ENCODE assay signal across 14 cellular contexts in genomic region chr3:55607844-55608243, GRCh38.
DNase-seq lines count a peak whose midpoint lies in the region; ATAC-seq and TF ChIP-seq lines count a peak whose summit lies in the region.
"Had no signal": no experiment of that assay in that cellular context is flagged by ENCODE, and none has a peak within 500 bp of the region (broad histone marks: within the 10 kb centered on the region; RNA-seq: fewer than 3 reads in every experiment).

No MANE protein-coding gene starts in this region.

- H3F3A ChIP-seq in smooth muscle cell (ENCODE audit: low read depth): no peaks in the 10 kb centered on the region

- H3K9me3 ChIP-seq in smooth muscle cell (replicated peaks; ENCODE audit: low read depth): no peaks in the 10 kb centered on the region
- H3K9me3 ChIP-seq: A549 had no signal

- H3K9me3 Mint-ChIP-seq in stimulated activated naive CD8-positive, alpha-beta T cell treated with anti-CD3 and anti-CD28 coated beads, Interleukin-15, amount 100 ng/mL, for 72 hours: peaks cover 0 to 7% of the 10 kb centered on the region in 2 donors
- H3K9me3 Mint-ChIP-seq: endodermal cell had no signal

- no peaks in the 10 kb centered on the region for H3K36me3 ChIP-seq in smooth muscle cell (ENCODE audit: low read depth)

- H3K27ac Mint-ChIP-seq in stimulated activated naive CD8-positive, alpha-beta T cell treated with anti-CD3 and anti-CD28 coated beads, Interleukin-15, amount 100 ng/mL, for 72 hours: peak overlapping the region; percentile 61 to 93
- H3K27ac Mint-ChIP-seq: naive thymus-derived CD4-positive, alpha-beta T cell; stimulated activated naive B cell treated with anti-CD40 and anti-IgM and Interleukin-4, amounts not matched to agents 10 μg/mL and 1 μg/mL and 100 μg/mL, for 72 hours had no signal

- H3K27ac ChIP-seq in smooth muscle cell (ENCODE audit: low read depth): peak overlapping the region; percentile 13
- H3K27ac ChIP-seq: A549 had no signal

- TF ChIP-seq CTCF in smooth muscle cell (IDR thresholded peaks at IDR 0.05; ENCODE audit: borderline replicate concordance, insufficient read depth, poor library complexity, severe bottlenecking): no peak

- H3K79me2 ChIP-seq in smooth muscle cell (ENCODE audit: low read depth): no peaks in the 10 kb centered on the region

- no peak overlapping the region for H3K9ac ChIP-seq in smooth muscle cell (ENCODE audit: low read depth)

- H3K27me3 Mint-ChIP-seq in stimulated activated naive CD8-positive, alpha-beta T cell treated with anti-CD3 and anti-CD28 coated beads, Interleukin-15, amount 100 ng/mL, for 72 hours: peaks cover 18% of the 10 kb centered on the region
- H3K27me3 Mint-ChIP-seq: stimulated activated naive B cell treated with anti-CD40 and anti-IgM and Interleukin-4, amounts not matched to agents 10 μg/mL and 1 μg/mL and 100 μg/mL, for 72 hours had no signal

- H2AFZ ChIP-seq in smooth muscle cell (ENCODE audit: low read depth): peak overlapping the region; percentile 25

- peaks cover 21% of the 10 kb centered on the region for H3K4me1 Mint-ChIP-seq in stimulated activated naive CD8-positive, alpha-beta T cell treated with anti-CD3 and anti-CD28 coated beads, Interleukin-15, amount 100 ng/mL, for 72 hours
- H3K4me1 Mint-ChIP-seq: stimulated activated naive B cell treated with anti-CD40 and anti-IgM and Interleukin-4, amounts not matched to agents 10 μg/mL and 1 μg/mL and 100 μg/mL, for 72 hours had no signal

- H4K20me1 ChIP-seq in smooth muscle cell (ENCODE audit: low read depth): no peaks in the 10 kb centered on the region

- H3K4me3 ChIP-seq in smooth muscle cell: no peak overlapping the region
- H3K4me3 ChIP-seq: A549 had no signal

- peaks cover 9% of the 10 kb centered on the region for H3K4me1 ChIP-seq in smooth muscle cell (ENCODE audit: low read depth)
- H3K4me1 ChIP-seq: A549 had no signal

- H3K4me3 Mint-ChIP-seq in stimulated activated naive CD8-positive, alpha-beta T cell treated with anti-CD3 and anti-CD28 coated beads, Interleukin-15, amount 100 ng/mL, for 72 hours: peak overlapping the region in 1 of 2 donors; percentile 3
- H3K4me3 Mint-ChIP-seq: endodermal cell; naive thymus-derived CD4-positive, alpha-beta T cell; stimulated activated naive B cell treated with anti-CD40 and anti-IgM and Interleukin-4, amounts not matched to agents 10 μg/mL and 1 μg/mL and 100 μg/mL, for 72 hours had no signal

- no peak overlapping the region for H3K4me2 ChIP-seq in smooth muscle cell
- H3K4me2 ChIP-seq: A549 had no signal

- no peaks in the 10 kb centered on the region for H3K27me3 ChIP-seq in smooth muscle cell (ENCODE audit: low read depth)

- peak; percentile 21 to 63 for DNase-seq in stimulated activated naive CD8-positive, alpha-beta T cell treated with anti-CD3 and anti-CD28 coated beads, Interleukin-15, amount 100 ng/mL, for 72 hours
- DNase-seq in stimulated activated naive CD8-positive, alpha-beta T cell treated with anti-CD3 and anti-CD28 coated beads, Interleukin-15, Interleukin-2, amounts not matched to agents 100 U/mL and 50 U/mL, for 24 hours: no peak
- DNase-seq in smooth muscle cell (lab: John Stamatoyannopoulos, UW; ENCODE audit: unreplicated experiment) (no peak), NCI-H2029 treated with DMSO at 0.1 percent for 48 hours (lab: John Stamatoyannopoulos, UW) (no peak), activated gamma-delta T cell (lab: John Stamatoyannopoulos, UW) (no peak)
- DNase-seq: activated CD4-positive, alpha-beta T cell treated with anti-CD3 and anti-CD28 coated beads, Interleukin-2, amount 50 U/mL, for 48 hours; amygdala; naive thymus-derived CD4-positive, alpha-beta T cell; stimulated activated naive B cell treated with anti-CD40 and anti-IgM and Interleukin-4, amounts not matched to agents 10 μg/mL and 1 μg/mL and 100 μg/mL, for 72 hours had no signal

- 68% methylated on average over 6 of the region's 6 CpGs for WGBS in smooth muscle cell (ENCODE audit: low lambda C conversion rate)

- peak; percentile 93 for ATAC-seq in stimulated activated naive CD8-positive, alpha-beta T cell treated with anti-CD3 and anti-CD28 coated beads, Interleukin-15, amount 100 ng/mL, for 72 hours
- ATAC-seq in stimulated activated naive CD8-positive, alpha-beta T cell treated with anti-CD3 and anti-CD28 coated beads, Interleukin-15, Interleukin-2, amounts not matched to agents 100 U/mL and 50 U/mL, for 24 hours: no peak
- peak; percentile 80 for ATAC-seq in HG02588 (IDR thresholded peaks at IDR 0.05; ENCODE audit: unreplicated experiment)
- ATAC-seq in HG03457 (IDR thresholded peaks at IDR 0.05; ENCODE audit: unreplicated experiment): peak; percentile 51
- no peak for ATAC-seq in GM19467 (IDR thresholded peaks at IDR 0.05; ENCODE audit: unreplicated experiment)
- ATAC-seq: A549; naive thymus-derived CD4-positive, alpha-beta T cell had no signal

Comparison
In these comparisons a context has a peak if more than half of its experiments do, and no peak if none do; other contexts are left out.
1. ATAC-seq: peak in stimulated activated naive CD8-positive, alpha-beta T cell treated with anti-CD3 and anti-CD28 coated beads, Interleukin-15, amount 100 ng/mL, for 72 hours (single experiment), HG02588 (single experiment) and HG03457 (single experiment); none in stimulated activated naive CD8-positive, alpha-beta T cell treated with anti-CD3 and anti-CD28 coated beads, Interleukin-15, Interleukin-2, amounts not matched to agents 100 U/mL and 50 U/mL, for 24 hours (single experiment) and GM19467 (single experiment).
2. DNase-seq: peak in stimulated activated naive CD8-positive, alpha-beta T cell treated with anti-CD3 and anti-CD28 coated beads, Interleukin-15, amount 100 ng/mL, for 72 hours (2 of 2); none in stimulated activated naive CD8-positive, alpha-beta T cell treated with anti-CD3 and anti-CD28 coated beads, Interleukin-15, Interleukin-2, amounts not matched to agents 100 U/mL and 50 U/mL, for 24 hours (single experiment), smooth muscle cell (single experiment), NCI-H2029 treated with DMSO at 0.1 percent for 48 hours (single experiment) and activated gamma-delta T cell (single experiment).